Comparison of ENCODE assay signal across 16 cellular contexts in the genomic region with DNA sequence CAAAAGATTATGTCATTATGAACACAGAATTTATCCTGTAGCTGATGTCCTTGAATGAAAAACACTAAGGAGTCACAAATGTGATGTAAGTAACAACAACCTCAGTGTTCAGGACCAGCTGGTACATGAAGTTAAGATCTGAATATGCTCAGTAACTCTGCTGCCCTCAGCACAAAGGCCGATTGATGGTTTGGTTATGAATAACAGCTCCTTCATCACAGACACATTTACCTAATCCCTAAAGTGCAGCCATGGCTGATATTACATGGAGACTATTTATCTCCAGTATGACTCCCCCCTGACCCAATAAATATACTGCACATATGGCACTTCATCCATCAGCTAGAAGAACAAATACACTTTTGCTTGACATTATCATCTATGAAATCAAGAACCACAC.
"Had no signal": no experiment of that assay in that cellular context is flagged by ENCODE, and none has a peak within 500 bp of the region (broad histone marks: within the 10 kb centered on the region; RNA-seq: fewer than 3 reads in every experiment).

No MANE protein-coding gene starts in this region.

- DNase-seq: activated CD4-positive, alpha-beta T cell treated with anti-CD3 and anti-CD28 coated beads, Interleukin-2, amount 10 ng/mL, durations not matched to agents 24 days and 14 days; activated CD4-positive, CD25-positive, alpha-beta regulatory T cell; activated CD8-positive, alpha-beta memory T cell treated with anti-CD3 and anti-CD28 coated beads, Interleukin-2, amount 50 U/mL, for 4 hours; activated CD8-positive, alpha-beta T cell treated with anti-CD3 and anti-CD28 coated beads, Interleukin-2, amount 10 ng/mL, durations not matched to agents 7 days and 5 days; activated effector memory CD4-positive, alpha-beta T cell treated with anti-CD3 and anti-CD28 coated beads, Interleukin-2, amount 50 U/mL, for 16 hours; activated T-cell treated with anti-CD3 and anti-CD28 coated beads, Interleukin-2, amount 50 U/mL, for 48 hours; adrenal gland; dermis blood vessel endothelial cell; left colon; lower lobe of right lung; midbrain; psoas muscle; right lobe of liver; stimulated activated CD4-positive, alpha-beta T cell treated with anti-CD3 and anti-CD28 coated beads, Interleukin-1b, Interleukin-23, amount 100 ng/mL, for 48 hours; upper lobe of right lung had no signal

- H3K9me3 ChIP-seq: adrenal gland, lower lobe of right lung, psoas muscle, right lobe of liver, thoracic aorta, upper lobe of right lung had no signal

- H3K27ac ChIP-seq: adrenal gland, lower lobe of right lung, psoas muscle, right lobe of liver, thoracic aorta, upper lobe of right lung had no signal

- H3K4me1 ChIP-seq: adrenal gland, lower lobe of right lung, psoas muscle, upper lobe of right lung had no signal

- H3K36me3 ChIP-seq: adrenal gland, lower lobe of right lung, right lobe of liver, thoracic aorta, upper lobe of right lung had no signal

- H3K4me3 ChIP-seq: adrenal gland, lower lobe of right lung, psoas muscle, right lobe of liver, thoracic aorta, upper lobe of right lung had no signal

- ATAC-seq: activated CD8-positive, alpha-beta T cell treated with anti-CD3 and anti-CD28 coated beads, Interleukin-2, amount 10 ng/mL, durations not matched to agents 7 days and 5 days; left colon; lower lobe of right lung; psoas muscle; right lobe of liver; upper lobe of right lung had no signal

- H3K27me3 ChIP-seq: adrenal gland, right lobe of liver, upper lobe of right lung had no signal
